8 cellular contexts compared by ENCODE assay signal in the genomic region with DNA sequence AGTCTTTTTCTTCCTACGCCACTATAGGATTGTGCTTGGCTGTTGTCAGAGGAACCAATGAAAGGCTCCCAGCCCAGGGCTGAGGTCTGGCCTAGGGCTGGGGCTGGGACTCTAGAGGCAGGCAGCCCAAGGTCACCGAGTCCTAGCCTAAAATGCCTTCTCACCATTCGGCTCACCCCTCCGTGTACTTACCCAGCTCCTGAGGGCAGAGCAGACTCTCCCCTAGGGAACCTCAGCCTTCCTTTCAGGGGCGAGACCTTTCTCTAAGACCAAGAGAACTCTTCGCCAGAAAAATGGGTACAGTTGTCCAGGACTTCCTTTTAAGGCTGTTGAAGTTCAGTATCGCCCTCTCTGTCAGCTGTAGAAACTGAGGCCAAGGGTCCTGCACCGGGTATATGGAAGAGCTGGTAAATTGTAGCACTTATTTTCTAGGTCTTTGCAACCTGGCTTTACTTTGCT. TPM values are rescaled to one million over a fixed set of nuclear protein-coding genes. Genes with fewer than 3 reads are reported as not detected.
DNase-seq lines count a peak whose midpoint lies in the region; ATAC-seq, FAIRE-seq and TF ChIP-seq lines count a peak whose summit lies in the region.

No MANE protein-coding gene starts in this region.

- no peaks in the 10 kb centered on the region for H3K36me3 Mint-ChIP-seq in T-helper 2 cell treated with Interferon-gamma antibody and Interleukin-4, amounts not matched to agents 5 μg/mL and 100 μg/mL, for 36 hours (ENCODE audit: low read depth)

- no peaks in the 10 kb centered on the region for H3K9me3 Mint-ChIP-seq in T-helper 2 cell treated with Interferon-gamma antibody and Interleukin-4, amounts not matched to agents 5 μg/mL and 100 μg/mL, for 36 hours

- H3K4me1 ChIP-seq in K562 (replicated peaks in 1 of 2; ENCODE audit: control insufficient read depth in 2 of 2, insufficient read depth in 2 of 2, low read length in 2 of 2) (peaks cover 36 to 47% of the 10 kb centered on the region in 2 experiments), right lobe of liver (peaks cover 0 to 29% (median 6%) of the 10 kb centered on the region in 4 donors), thyroid gland (peaks cover 18 to 22% of the 10 kb centered on the region in 2 donors)

- H2AFZ ChIP-seq in K562 (ENCODE audit: low read depth, low read length), result peak overlapping the region; percentile 86

- no peaks in the 10 kb centered on the region for H3K27me3 ChIP-seq in K562 (ENCODE audit: control insufficient read depth in 2 of 2, insufficient read depth in 2 of 2, low read length in 2 of 2)
- H3K27me3 ChIP-seq in right lobe of liver, result no peaks in the 10 kb centered on the region
- no peaks in the 10 kb centered on the region for H3K27me3 ChIP-seq in thyroid gland

- CTCF ChIA-PET in K562 (lab: Yijun Ruan, JAX; ENCODE audit: low intra/inter-chr PET ratio), result no interaction called here

- H3K27me3 Mint-ChIP-seq in T-helper 2 cell treated with Interferon-gamma antibody and Interleukin-4, amounts not matched to agents 5 μg/mL and 100 μg/mL, for 36 hours (ENCODE audit: low read depth), result peaks cover 40% of the 10 kb centered on the region

- peak; percentile 25; the same call in 1 of the 2 replicates for TF ChIP-seq POLR2A in K562 (conservative IDR thresholded peaks at IDR 0.05)
- TF ChIP-seq POLR2A in right lobe of liver (IDR thresholded peaks at IDR 0.05), result no peak
- TF ChIP-seq POLR2A in thyroid gland (IDR thresholded peaks at IDR 0.05), result no peak

- no peak for TF ChIP-seq EP300 in K562 (IDR thresholded peaks at IDR 0.05; ENCODE audit: low read length)

- no peak overlapping the region for H3K27ac Mint-ChIP-seq in T-helper 2 cell treated with Interferon-gamma antibody and Interleukin-4, amounts not matched to agents 5 μg/mL and 100 μg/mL, for 36 hours

- H3K4me1 Mint-ChIP-seq in T-helper 2 cell treated with Interferon-gamma antibody and Interleukin-4, amounts not matched to agents 5 μg/mL and 100 μg/mL, for 36 hours (ENCODE audit: low read depth), result peaks cover 14% of the 10 kb centered on the region

- TF ChIP-seq RAD21 in K562 (CRISPR knock-in tag; conservative IDR thresholded peaks at IDR 0.05 in 1 of 2, IDR thresholded peaks at IDR 0.05 in 1 of 2), result 0 out of 4 replicates have a peak, but pooled peaks of 1 of the 2 experiments have one; percentile 0

- H3K4me3 Mint-ChIP-seq in T-helper 2 cell treated with Interferon-gamma antibody and Interleukin-4, amounts not matched to agents 5 μg/mL and 100 μg/mL, for 36 hours, result peak overlapping the region; percentile 28

- 12% methylated on average over 8 of the region's 8 CpGs for WGBS in K562 (ENCODE audit: insufficient coverage, low coverage, missing lambda C conversion rate)
- 17% methylated on average over 1 of the region's 8 CpGs for WGBS in right lobe of liver (ENCODE audit: insufficient coverage, low coverage, low lambda C conversion rate, missing lambda C conversion rate)
- 53 to 65% methylated on average over 7 to 8 of the region's 8 CpGs for WGBS in thyroid gland, 2 donors

- H3K4me2 ChIP-seq in K562 (ENCODE audit: insufficient read depth, low read length), result peak overlapping the region; percentile 89

- ATAC-seq in K562, result no peak
- ATAC-seq in right lobe of liver, result no peak
- ATAC-seq in GM21367 (IDR thresholded peaks at IDR 0.05; ENCODE audit: unreplicated experiment), result no peak

- TF ChIP-seq CTCF in K562 (IDR thresholded peaks at IDR 0.05 in 2 of 3, conservative IDR thresholded peaks at IDR 0.05 in 1 of 3; ENCODE audit: insufficient read depth in 2 of 3, low read depth in 1 of 3, low read length in 3 of 3), result no peak
- TF ChIP-seq CTCF in right lobe of liver (IDR thresholded peaks at IDR 0.05), result no peak
- TF ChIP-seq CTCF in thyroid gland (IDR thresholded peaks at IDR 0.05), result no peak
- TF ChIP-seq CTCF in GM20000 (IDR thresholded peaks at IDR 0.05; ENCODE audit: extremely low read depth, missing control alignments), result no peak

- DNase-seq in T-helper 2 cell treated with Interferon-gamma antibody and Interleukin-4, amounts not matched to agents 5 μg/mL and 100 μg/mL, for 36 hours (ENCODE audit: low spot score), result no peak
- no peak for DNase-seq in T-helper 2 cell
- DNase-seq in K562 (ENCODE audit: extremely low read depth in 1 of 4, low spot score in 3 of 4), result peak in 1 of 4 experiments; percentile 31
- no peak for DNase-seq in right lobe of liver
- no peak for DNase-seq in thyroid gland
- no peak for DNase-seq in GM20000 (ENCODE audit: low spot score)
- no peak for DNase-seq in GM19240 (ENCODE audit: insufficient read length, low spot score)

- no peaks in the 10 kb centered on the region for H3K9me1 ChIP-seq in K562 (ENCODE audit: control insufficient read depth, insufficient read depth, low read length)

- H3K79me2 ChIP-seq in K562 (ENCODE audit: control insufficient read depth, insufficient read depth, low read length), result peaks cover 55% of the 10 kb centered on the region

- POLR2A ChIA-PET in K562 (lab: Yijun Ruan, JAX), result interaction anchor here (0.5 to 1.3 kb wide), 5 partner anchors 9 to 186 kb away, joined by 3 to 4 read pairs (median 3); no protein-coding TSS in a partner anchor

- peak overlapping the region; percentile 83 for H3K4me3 ChIP-seq in K562
- H3K4me3 ChIP-seq in right lobe of liver, result peak overlapping the region in 1 of 3 donors; percentile 97
- peak overlapping the region in 1 of 3 donors; percentile 53 for H3K4me3 ChIP-seq in thyroid gland (replicated peaks in 1 of 3)

- H3K9ac ChIP-seq in K562 (ENCODE audit: insufficient read depth in 1 of 2, low read depth in 2 of 2, low read length in 2 of 2), result peak overlapping the region; percentile 89 to 98

- H3K9me3 ChIP-seq in K562 (replicated peaks; ENCODE audit: control insufficient read depth, insufficient read depth, low read depth, low read length), result no peaks in the 10 kb centered on the region
- H3K9me3 ChIP-seq in right lobe of liver, result no peaks in the 10 kb centered on the region
- H3K9me3 ChIP-seq in thyroid gland, result no peaks in the 10 kb centered on the region

- H3K36me3 ChIP-seq in K562 (ENCODE audit: control insufficient read depth, insufficient read depth, low read length) (no peaks in the 10 kb centered on the region), right lobe of liver (no peaks in the 10 kb centered on the region), thyroid gland (no peaks in the 10 kb centered on the region)

- H4K20me1 ChIP-seq in K562 (replicated peaks; ENCODE audit: control insufficient read depth, insufficient read depth, low read length), result peaks cover 9% of the 10 kb centered on the region; the same call in 1 of the 2 replicates

- in situ Hi-C loops in K562 (cut with MboI), result no loop called here

- intact Hi-C loops in K562 (cut with micrococcal nuclease) (loop anchor here (1.0 to 5.0 kb wide), 2 partner anchors 31 to 121 kb away; no protein-coding TSS in a partner anchor), right lobe of liver (cut with DNase I) (no loop called here), thyroid gland (cut with DNase I) (no loop called here)

- TSS peak; percentile 50 for BruUV-seq in K562 (replicated peaks; lab: Mats Ljungman, UMichigan)

- peak; percentile 52 for FAIRE-seq in K562 (lab: Jason Lieb, UNC)

- H3K27ac ChIP-seq in K562 (ENCODE audit: extremely low read depth, low read depth, low read length) (peak overlapping the region; percentile 96), right lobe of liver (peak overlapping the region; percentile 21 to 93 (median 88)), thyroid gland (peak overlapping the region; percentile 26 to 88 (median 76))

TF ChIP-seq in K562, 482 proteins besides CTCF, POLR2A, EP300 and RAD21 (continues in another document):
- TF ChIP-seq CHD4 (IDR thresholded peaks at IDR 0.05; ENCODE audit: insufficient read depth, insufficient replicate concordance, low read depth, low read length, poor library complexity, severe bottlenecking) (no peak), U2AF1 (optimal IDR thresholded peaks at IDR 0.05; ENCODE audit: low read depth, low read length) (no peak), ZNF23 (CRISPR knock-in tag; IDR thresholded peaks at IDR 0.05) (no peak), NR2C2 (CRISPR knock-in tag; IDR thresholded peaks at IDR 0.05) (no peak), NR2C2 (tag; IDR thresholded peaks at IDR 0.05) (0 out of 2 replicates have a peak, but pooled peaks have one; percentile 11), CREBBP (IDR thresholded peaks at IDR 0.05; ENCODE audit: low read depth, low read length) (no peak)
- TF ChIP-seq, protein P1, sequence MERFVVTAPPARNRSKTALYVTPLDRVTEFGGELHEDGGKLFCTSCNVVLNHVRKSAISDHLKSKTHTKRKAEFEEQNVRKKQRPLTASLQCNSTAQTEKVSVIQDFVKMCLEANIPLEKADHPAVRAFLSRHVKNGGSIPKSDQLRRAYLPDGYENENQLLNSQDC (CRISPR knock-in tag; IDR thresholded peaks at IDR 0.05), result no peak

RNA-seq across cellular contexts. Expression of a gene that starts 1.7 kb away (rescaled TPM):
- total RNA-seq in K562 (2011; cell fraction: chromatin; rRNA removed; ENCODE audit: low replicate concordance), result 49.3 and 108 TPM in 2 replicates
- total RNA-seq in K562 (2011; cell fraction: nucleolus; rRNA removed), result 62.4 and 87.6 TPM in 2 replicates
- total RNA-seq in K562 (2011; cell fraction: nucleoplasm; rRNA removed), result 57.4 and 69.9 TPM in 2 replicates
- 11.2 and 20.4 TPM in 2 replicates for total RNA-seq in K562 (2014; rRNA removed)
- 8.8 and 9.5 TPM in 2 replicates for total RNA-seq in K562 (2014; rRNA removed; fragmentation: Illumina TruSeq; extraction: Trizol)
- total RNA-seq in K562 (2015; rRNA removed; fragmentation: Illumina TruSeq; extraction: Trizol), result 7.1 and 8.9 TPM in 2 replicates
- 20.0 and 24.2 TPM in 2 replicates for total RNA-seq in K562 (2021)
- 6.0 and 6.3 TPM in 2 replicates for polyA plus RNA-seq in K562 (2011; rRNA removed)
- 5.5 and 10.9 TPM in 2 replicates for polyA plus RNA-seq in K562 (2011; cell fraction: cytosol; rRNA removed)
- 15.8 and 47.7 TPM in 2 replicates for polyA plus RNA-seq in K562 (2011; cell fraction: nucleus; rRNA removed)
- polyA plus RNA-seq in K562 (2012), result 16.9 and 24.3 TPM in 2 replicates
- 12.2 and 19.8 TPM in 2 replicates for polyA plus RNA-seq in K562 (2014; fragmentation: Illumina TruSeq; extraction: Trizol)
- 1 to 10 TPM; 2.6 to 3.1 TPM for polyA plus RNA-seq in K562 (2014; fragmentation: Nextera tagmentation; extraction: Ambion mirVana)
- 11.6 and 14.9 TPM in 2 replicates for polyA plus RNA-seq in K562 (2014; rRNA removed)
- polyA minus RNA-seq in K562 (2011; rRNA and poly(A)+ RNA removed), result 9.9 and 18.2 TPM in 2 replicates
- 8.3 and 14.6 TPM in 2 replicates for polyA minus RNA-seq in K562 (2011; cell fraction: cytosol; rRNA and poly(A)+ RNA removed)
- 26.0 and 38.8 TPM in 2 replicates for polyA minus RNA-seq in K562 (2011; cell fraction: nucleus; rRNA and poly(A)+ RNA removed)
- 10 to 100 TPM in 2 of 6 experiments, 1 to 10 TPM in 4; 3.9 to 11.6 (median 7.3) TPM for total RNA-seq in right lobe of liver
- total RNA-seq in thyroid gland, result 10 to 100 TPM; 11.7 to 32.8 (median 18.6) TPM
